Comparison of ENCODE assay signal across 1 cellular context in the genomic region with DNA sequence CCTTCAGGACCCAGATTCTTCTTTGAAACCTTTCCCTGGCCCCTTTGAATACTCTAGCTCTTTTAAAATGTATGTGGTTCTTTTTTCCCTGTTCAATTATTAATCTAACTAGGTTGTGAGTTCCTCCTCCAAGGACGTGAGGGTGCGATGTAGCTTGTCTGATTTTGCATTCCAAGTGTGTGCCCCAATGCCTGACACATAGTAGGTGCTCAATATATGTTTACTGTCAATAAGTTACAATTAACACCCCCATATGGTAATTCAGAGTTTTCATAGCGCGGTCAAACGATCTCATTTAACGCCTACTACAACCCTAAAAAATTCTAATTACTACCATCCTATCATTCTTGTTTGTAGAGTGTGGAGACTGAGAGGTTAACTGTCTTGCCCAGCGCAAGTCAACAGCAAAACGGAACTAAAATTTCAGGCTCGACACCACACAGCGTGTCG.
TF ChIP-seq lines count a peak whose summit lies in the region.

No MANE protein-coding gene starts in this region.

TF ChIP-seq in HEK293, 187 proteins besides CTCF, POLR2A, EP300 and RAD21 (continued from another document and continues in another):
- TF ChIP-seq ZNF280D (tag by site-specific recombination; IDR thresholded peaks at IDR 0.05): no peak
- TF ChIP-seq, protein P1, sequence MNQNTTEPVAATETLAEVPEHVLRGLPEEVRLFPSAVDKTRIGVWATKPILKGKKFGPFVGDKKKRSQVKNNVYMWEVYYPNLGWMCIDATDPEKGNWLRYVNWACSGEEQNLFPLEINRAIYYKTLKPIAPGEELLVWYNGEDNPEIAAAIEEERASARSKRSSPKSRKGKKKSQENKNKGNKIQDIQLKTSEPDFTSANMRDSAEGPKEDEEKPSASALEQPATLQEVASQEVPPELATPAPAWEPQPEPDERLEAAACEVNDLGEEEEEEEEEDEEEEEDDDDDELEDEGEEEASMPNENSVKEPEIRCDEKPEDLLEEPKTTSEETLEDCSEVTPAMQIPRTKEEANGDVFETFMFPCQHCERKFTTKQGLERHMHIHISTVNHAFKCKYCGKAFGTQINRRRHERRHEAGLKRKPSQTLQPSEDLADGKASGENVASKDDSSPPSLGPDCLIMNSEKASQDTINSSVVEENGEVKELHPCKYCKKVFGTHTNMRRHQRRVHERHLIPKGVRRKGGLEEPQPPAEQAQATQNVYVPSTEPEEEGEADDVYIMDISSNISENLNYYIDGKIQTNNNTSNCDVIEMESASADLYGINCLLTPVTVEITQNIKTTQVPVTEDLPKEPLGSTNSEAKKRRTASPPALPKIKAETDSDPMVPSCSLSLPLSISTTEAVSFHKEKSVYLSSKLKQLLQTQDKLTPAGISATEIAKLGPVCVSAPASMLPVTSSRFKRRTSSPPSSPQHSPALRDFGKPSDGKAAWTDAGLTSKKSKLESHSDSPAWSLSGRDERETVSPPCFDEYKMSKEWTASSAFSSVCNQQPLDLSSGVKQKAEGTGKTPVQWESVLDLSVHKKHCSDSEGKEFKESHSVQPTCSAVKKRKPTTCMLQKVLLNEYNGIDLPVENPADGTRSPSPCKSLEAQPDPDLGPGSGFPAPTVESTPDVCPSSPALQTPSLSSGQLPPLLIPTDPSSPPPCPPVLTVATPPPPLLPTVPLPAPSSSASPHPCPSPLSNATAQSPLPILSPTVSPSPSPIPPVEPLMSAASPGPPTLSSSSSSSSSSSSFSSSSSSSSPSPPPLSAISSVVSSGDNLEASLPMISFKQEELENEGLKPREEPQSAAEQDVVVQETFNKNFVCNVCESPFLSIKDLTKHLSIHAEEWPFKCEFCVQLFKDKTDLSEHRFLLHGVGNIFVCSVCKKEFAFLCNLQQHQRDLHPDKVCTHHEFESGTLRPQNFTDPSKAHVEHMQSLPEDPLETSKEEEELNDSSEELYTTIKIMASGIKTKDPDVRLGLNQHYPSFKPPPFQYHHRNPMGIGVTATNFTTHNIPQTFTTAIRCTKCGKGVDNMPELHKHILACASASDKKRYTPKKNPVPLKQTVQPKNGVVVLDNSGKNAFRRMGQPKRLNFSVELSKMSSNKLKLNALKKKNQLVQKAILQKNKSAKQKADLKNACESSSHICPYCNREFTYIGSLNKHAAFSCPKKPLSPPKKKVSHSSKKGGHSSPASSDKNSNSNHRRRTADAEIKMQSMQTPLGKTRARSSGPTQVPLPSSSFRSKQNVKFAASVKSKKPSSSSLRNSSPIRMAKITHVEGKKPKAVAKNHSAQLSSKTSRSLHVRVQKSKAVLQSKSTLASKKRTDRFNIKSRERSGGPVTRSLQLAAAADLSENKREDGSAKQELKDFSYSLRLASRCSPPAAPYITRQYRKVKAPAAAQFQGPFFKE (tag by site-specific recombination; IDR thresholded peaks at IDR 0.05; ENCODE audit: borderline replicate concordance): no peak
- TF ChIP-seq ZNF677 (tag by site-specific recombination; IDR thresholded peaks at IDR 0.05): no peak
- TF ChIP-seq ZNF37A (tag by site-specific recombination; IDR thresholded peaks at IDR 0.05): no peak
- TF ChIP-seq OVOL3 (tag by site-specific recombination; IDR thresholded peaks at IDR 0.05): 0 out of 2 replicates have a peak, but pooled peaks have one; percentile 30
- TF ChIP-seq ZNF311 (tag by site-specific recombination; IDR thresholded peaks at IDR 0.05; ENCODE audit: borderline replicate concordance): no peak
- TF ChIP-seq, protein P2, sequence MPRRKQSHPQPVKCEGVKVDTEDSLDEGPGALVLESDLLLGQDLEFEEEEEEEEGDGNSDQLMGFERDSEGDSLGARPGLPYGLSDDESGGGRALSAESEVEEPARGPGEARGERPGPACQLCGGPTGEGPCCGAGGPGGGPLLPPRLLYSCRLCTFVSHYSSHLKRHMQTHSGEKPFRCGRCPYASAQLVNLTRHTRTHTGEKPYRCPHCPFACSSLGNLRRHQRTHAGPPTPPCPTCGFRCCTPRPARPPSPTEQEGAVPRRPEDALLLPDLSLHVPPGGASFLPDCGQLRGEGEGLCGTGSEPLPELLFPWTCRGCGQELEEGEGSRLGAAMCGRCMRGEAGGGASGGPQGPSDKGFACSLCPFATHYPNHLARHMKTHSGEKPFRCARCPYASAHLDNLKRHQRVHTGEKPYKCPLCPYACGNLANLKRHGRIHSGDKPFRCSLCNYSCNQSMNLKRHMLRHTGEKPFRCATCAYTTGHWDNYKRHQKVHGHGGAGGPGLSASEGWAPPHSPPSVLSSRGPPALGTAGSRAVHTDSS (tag by site-specific recombination; IDR thresholded peaks at IDR 0.05): peak; percentile 29; the same call in 1 of the 2 replicates
- TF ChIP-seq ZNF792 (tag by site-specific recombination; IDR thresholded peaks at IDR 0.05): no peak
- TF ChIP-seq ZNF121 (tag by site-specific recombination; IDR thresholded peaks at IDR 0.05): peak; percentile 99
- TF ChIP-seq ZNF324 (tag by site-specific recombination; IDR thresholded peaks at IDR 0.05): peak; percentile 28; the same call in 1 of the 2 replicates
- no peak for TF ChIP-seq ZNF791 (tag by site-specific recombination; IDR thresholded peaks at IDR 0.05)
- peak; percentile 71; the same call in 1 of the 2 replicates for TF ChIP-seq ZNF626 (tag by site-specific recombination; IDR thresholded peaks at IDR 0.05)
- TF ChIP-seq ZNF585B (tag by site-specific recombination; IDR thresholded peaks at IDR 0.05): no peak
- TF ChIP-seq ZSCAN5A (tag by site-specific recombination; IDR thresholded peaks at IDR 0.05): 0 out of 2 replicates have a peak, but pooled peaks have one; percentile 77
- no peak for TF ChIP-seq ZNF433 (tag by site-specific recombination; IDR thresholded peaks at IDR 0.05; ENCODE audit: low read depth)
- TF ChIP-seq ZNF138 (tag by site-specific recombination; IDR thresholded peaks at IDR 0.05; ENCODE audit: borderline replicate concordance): no peak
- TF ChIP-seq YY2 (tag by site-specific recombination; IDR thresholded peaks at IDR 0.05): no peak
- TF ChIP-seq ZNF654 (tag by site-specific recombination; IDR thresholded peaks at IDR 0.05; ENCODE audit: low read depth): no peak
- TF ChIP-seq, protein P3, sequence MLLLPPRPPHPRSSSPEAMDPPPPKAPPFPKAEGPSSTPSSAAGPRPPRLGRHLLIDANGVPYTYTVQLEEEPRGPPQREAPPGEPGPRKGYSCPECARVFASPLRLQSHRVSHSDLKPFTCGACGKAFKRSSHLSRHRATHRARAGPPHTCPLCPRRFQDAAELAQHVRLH (tag by site-specific recombination; IDR thresholded peaks at IDR 0.05): peak; percentile 85; the same call in 1 of the 2 replicates
- TF ChIP-seq YY1 (tag by site-specific recombination; IDR thresholded peaks at IDR 0.05): peak; percentile 34; the same call in 1 of the 2 replicates
- TF ChIP-seq ZBTB8A (tag by site-specific recombination; IDR thresholded peaks at IDR 0.05): peak; percentile 64; the same call in 1 of the 2 replicates
- TF ChIP-seq, protein P4, sequence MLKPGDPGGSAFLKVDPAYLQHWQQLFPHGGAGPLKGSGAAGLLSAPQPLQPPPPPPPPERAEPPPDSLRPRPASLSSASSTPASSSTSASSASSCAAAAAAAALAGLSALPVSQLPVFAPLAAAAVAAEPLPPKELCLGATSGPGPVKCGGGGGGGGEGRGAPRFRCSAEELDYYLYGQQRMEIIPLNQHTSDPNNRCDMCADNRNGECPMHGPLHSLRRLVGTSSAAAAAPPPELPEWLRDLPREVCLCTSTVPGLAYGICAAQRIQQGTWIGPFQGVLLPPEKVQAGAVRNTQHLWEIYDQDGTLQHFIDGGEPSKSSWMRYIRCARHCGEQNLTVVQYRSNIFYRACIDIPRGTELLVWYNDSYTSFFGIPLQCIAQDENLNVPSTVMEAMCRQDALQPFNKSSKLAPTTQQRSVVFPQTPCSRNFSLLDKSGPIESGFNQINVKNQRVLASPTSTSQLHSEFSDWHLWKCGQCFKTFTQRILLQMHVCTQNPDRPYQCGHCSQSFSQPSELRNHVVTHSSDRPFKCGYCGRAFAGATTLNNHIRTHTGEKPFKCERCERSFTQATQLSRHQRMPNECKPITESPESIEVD (tag by site-specific recombination; IDR thresholded peaks at IDR 0.05): peak; percentile 31; the same call in 1 of the 2 replicates
- TF ChIP-seq, protein P5, sequence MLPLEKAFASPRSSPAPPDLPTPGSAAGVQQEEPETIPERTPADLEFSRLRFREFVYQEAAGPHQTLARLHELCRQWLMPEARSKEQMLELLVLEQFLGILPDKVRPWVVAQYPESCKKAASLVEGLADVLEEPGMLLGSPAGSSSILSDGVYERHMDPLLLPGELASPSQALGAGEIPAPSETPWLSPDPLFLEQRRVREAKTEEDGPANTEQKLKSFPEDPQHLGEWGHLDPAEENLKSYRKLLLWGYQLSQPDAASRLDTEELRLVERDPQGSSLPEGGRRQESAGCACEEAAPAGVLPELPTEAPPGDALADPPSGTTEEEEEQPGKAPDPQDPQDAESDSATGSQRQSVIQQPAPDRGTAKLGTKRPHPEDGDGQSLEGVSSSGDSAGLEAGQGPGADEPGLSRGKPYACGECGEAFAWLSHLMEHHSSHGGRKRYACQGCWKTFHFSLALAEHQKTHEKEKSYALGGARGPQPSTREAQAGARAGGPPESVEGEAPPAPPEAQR (tag by site-specific recombination; IDR thresholded peaks at IDR 0.05): 0 out of 2 replicates have a peak, but pooled peaks have one; percentile 28
- TF ChIP-seq ZNF362 (tag by site-specific recombination; IDR thresholded peaks at IDR 0.05): peak; percentile 16; the same call in 1 of the 2 replicates
- no peak for TF ChIP-seq ZNF426 (tag by site-specific recombination; IDR thresholded peaks at IDR 0.05)
- TF ChIP-seq KLF10 (tag by site-specific recombination; IDR thresholded peaks at IDR 0.05): 0 out of 2 replicates have a peak, but pooled peaks have one; percentile 32
- no peak for TF ChIP-seq ZNF777 (tag by site-specific recombination; IDR thresholded peaks at IDR 0.05; ENCODE audit: borderline replicate concordance)
- TF ChIP-seq ZNF785 (tag by site-specific recombination; IDR thresholded peaks at IDR 0.05): no peak; the same call in 1 of the 2 replicates
- no peak; the same call in none of the 2 replicates for TF ChIP-seq SP7 (tag by site-specific recombination; IDR thresholded peaks at IDR 0.05)
- no peak for TF ChIP-seq ZNF621 (tag by site-specific recombination; IDR thresholded peaks at IDR 0.05)
- no peak for TF ChIP-seq ZNF341 (tag by site-specific recombination; IDR thresholded peaks at IDR 0.05; ENCODE audit: low read depth)
- peak; percentile 41 for TF ChIP-seq ZNF529 (tag by site-specific recombination; IDR thresholded peaks at IDR 0.05; ENCODE audit: insufficient replicate concordance)
- TF ChIP-seq ZNF707 (tag by site-specific recombination; IDR thresholded peaks at IDR 0.05): no peak
- 0 out of 2 replicates have a peak, but pooled peaks have one; percentile 75 for TF ChIP-seq ZNF558 (tag by site-specific recombination; IDR thresholded peaks at IDR 0.05)
- no peak for TF ChIP-seq ZNF221 (tag by site-specific recombination; IDR thresholded peaks at IDR 0.05; ENCODE audit: borderline replicate concordance)
- peak; percentile 57; the same call in 1 of the 2 replicates for TF ChIP-seq ZSCAN16 (tag by site-specific recombination; IDR thresholded peaks at IDR 0.05)
- no peak for TF ChIP-seq ZNF292 (tag by site-specific recombination; IDR thresholded peaks at IDR 0.05; ENCODE audit: borderline replicate concordance, low read depth)
- TF ChIP-seq ZBTB20 (tag by site-specific recombination; IDR thresholded peaks at IDR 0.05): no peak
- TF ChIP-seq ZNF133 (tag by site-specific recombination; IDR thresholded peaks at IDR 0.05): no peak
- TF ChIP-seq ZNF837 (tag by site-specific recombination; IDR thresholded peaks at IDR 0.05): no peak
- peak; percentile 93 for TF ChIP-seq ZSCAN30 (tag by site-specific recombination; IDR thresholded peaks at IDR 0.05)
- peak; percentile 9; the same call in 1 of the 2 replicates for TF ChIP-seq ZBTB1 (tag by site-specific recombination; IDR thresholded peaks at IDR 0.05)
- no peak for TF ChIP-seq ZNF239 (tag by site-specific recombination; IDR thresholded peaks at IDR 0.05)
